Comparison of ENCODE assay signal across 8 cellular contexts in genomic region chr19:40403262-40403984, GRCh38. TPM values are rescaled to one million over a fixed set of nuclear protein-coding genes. Genes with fewer than 3 reads are reported as not detected.
DNase-seq lines count a peak whose midpoint lies in the region; ATAC-seq and TF ChIP-seq lines count a peak whose summit lies in the region.

No MANE protein-coding gene starts in this region.

- TF ChIP-seq CTCF in coronary artery (IDR thresholded peaks at IDR 0.05) (no peak), right lobe of liver (IDR thresholded peaks at IDR 0.05) (peak in 1 of 4 donors; percentile 10)

- no peaks in the 10 kb centered on the region for H3K9me3 ChIP-seq in right lobe of liver

- H3K4me3 ChIP-seq in coronary artery, result peak overlapping the region; percentile 74
- H3K4me3 ChIP-seq in right lobe of liver, result peak overlapping the region; percentile 52 to 62 (median 62)

- TF ChIP-seq POLR2A in right lobe of liver (IDR thresholded peaks at IDR 0.05), result no peak

- WGBS in right lobe of liver (ENCODE audit: insufficient coverage, low coverage, low lambda C conversion rate, missing lambda C conversion rate), result 0% methylated on average over 14 of the region's 41 CpGs

- no peaks in the 10 kb centered on the region for H3K4me1 ChIP-seq in right lobe of liver

- peak overlapping the region; percentile 48 to 93 for H3K27ac ChIP-seq in coronary artery
- H3K27ac ChIP-seq in right lobe of liver, result peak overlapping the region; percentile 19 to 54 (median 49)

- ATAC-seq in HG03045 (IDR thresholded peaks at IDR 0.05; ENCODE audit: unreplicated experiment) (peak; percentile 60), right lobe of liver (peak; percentile 94 to 96 (median 94))

- DNase-seq in SIG-M5 treated with dmso at 0.1 percent for 504 hours (lab: John Stamatoyannopoulos, UW; ENCODE audit: unreplicated experiment) (peak; percentile 70), SIG-M5 (lab: John Stamatoyannopoulos, UW) (no peak), NCI-H345 treated with DMSO at 0.1 percent for 48 hours (lab: John Stamatoyannopoulos, UW; ENCODE audit: unreplicated experiment) (peak; percentile 77), coronary artery (ENCODE audit: low spot score) (peak; percentile 93), right lobe of liver (peak; percentile 93 to 96 (median 94))
- peak; percentile 85 for DNase-seq in activated CD4-positive, alpha-beta T cell treated with anti-CD3 and anti-CD28 coated beads for 48 hours
- peak; percentile 77 to 81 for DNase-seq in stimulated activated CD4-positive, alpha-beta T cell treated with anti-CD3 and anti-CD28 coated beads, Interleukin-4, amount 100 ng/mL, for 48 hours (ENCODE audit: low read depth in 2 of 2)

- H3K36me3 ChIP-seq in right lobe of liver, result no peaks in the 10 kb centered on the region

- no peaks in the 10 kb centered on the region for H3K27me3 ChIP-seq in right lobe of liver

- intact Hi-C loops in right lobe of liver (cut with DNase I), result no loop called here

RNA-seq across cellular contexts. Expression of gene PRX, which starts 9.8 kb away (rescaled TPM):
- under 1 TPM; 0.37 to 0.99 (median 0.60) TPM for total RNA-seq in right lobe of liver

RNA-seq across cellular contexts. Expression of gene HIPK4, which starts 13.4 kb away (rescaled TPM):
- total RNA-seq in right lobe of liver, result under 1 TPM in 1 of 6 experiments, not detected in 5; 0.15 TPM

RNA-seq across cellular contexts. Expression of gene SERTAD1, which starts 22.4 kb away (rescaled TPM):
- total RNA-seq in right lobe of liver, result 10 to 100 TPM in 1 of 6 experiments, 1 to 10 TPM in 5; 3.7 to 11.7 (median 6.2) TPM

RNA-seq across cellular contexts. Expression of gene SERTAD3, which starts 40.7 kb away (rescaled TPM):
- 10 to 100 TPM in 1 of 6 experiments, 1 to 10 TPM in 5; 5.2 to 10.1 (median 7.4) TPM for total RNA-seq in right lobe of liver

RNA-seq across cellular contexts. Expression of gene PLD3, which starts 54.9 kb away (rescaled TPM):
- total RNA-seq in right lobe of liver, result 100 to 1,000 TPM in 4 of 6 experiments, 10 to 100 TPM in 2; 84.7 to 197 (median 113) TPM
